ENCODE assay signal across 8 cellular contexts in genomic region chr17:40100419-40100668, GRCh38. TPM values are rescaled to one million over a fixed set of nuclear protein-coding genes. Genes with fewer than 3 reads are reported as not detected.
DNase-seq lines count a peak whose midpoint lies in the region; ATAC-seq and TF ChIP-seq lines count a peak whose summit lies in the region.

TSS of gene NR1D1 (minus strand) at chr17:40100589. CDS start at chr17:40100094, 495 bp downstream.

- H4K20me1 ChIP-seq in GM23338 (replicated peaks; ENCODE audit: insufficient read depth) = no peaks in the 10 kb centered on the region

- DNase-seq in GM23338 (ENCODE audit: low spot score) (no peak), left ventricle myocardium superior (no peak), DMS79 (lab: John Stamatoyannopoulos, UW) (no peak), NCI-H774 (lab: John Stamatoyannopoulos, UW) (no peak), NCI-H2171 treated with DMSO at 0.1 percent for 48 hours (lab: John Stamatoyannopoulos, UW) (no peak), activated gamma-delta T cell treated with Interleukin-2 at 50 U/mL for 16 hours (no peak)
- DNase-seq in activated T-helper 1 cell treated with anti-CD3 and anti-CD28 coated beads, Interleukin-12 subunit alpha, Interleukin-12 subunit beta, Interleukin-2, Interleukin-4 antibody, amounts not matched to agents 30 ng/mL and 10 ng/mL and 1 ng/mL, durations not matched to agents 14 hours and 24 hours and 36 hours (ENCODE audit: low spot score) = no peak

- intact Hi-C loops in activated T-helper 1 cell treated with anti-CD3 and anti-CD28 coated beads, Interleukin-12 subunit alpha, Interleukin-12 subunit beta, Interleukin-2, Interleukin-4 antibody, amounts not matched to agents 30 ng/mL and 10 ng/mL and 1 ng/mL, durations not matched to agents 14 hours and 24 hours and 36 hours (cut with micrococcal nuclease) = loop anchor here (1.0 to 2.0 kb wide), 3 partner anchors 11 to 186 kb away; partner anchors contain the start of genes CDC6 and MED24
- intact Hi-C loops in left ventricle myocardium superior (cut with micrococcal nuclease) = no loop called here

- peaks cover 11% of the 10 kb centered on the region; the same call in 2 of the 3 replicates for H3K9me3 Mint-ChIP-seq in GM23338
- no peaks in the 10 kb centered on the region for H3K9me3 Mint-ChIP-seq in activated T-helper 1 cell treated with anti-CD3 and anti-CD28 coated beads, Interleukin-12 subunit alpha, Interleukin-12 subunit beta, Interleukin-2, Interleukin-4 antibody, amounts not matched to agents 30 ng/mL and 10 ng/mL and 1 ng/mL, durations not matched to agents 14 hours and 24 hours and 36 hours

- H3K27ac ChIP-seq in GM23338 (ENCODE audit: low read depth) (no peak within 1 kb of the TSS), skeletal muscle tissue (ENCODE audit: low read depth, low read length) (peak within 1 kb of the TSS; percentile 99)

- peaks cover 17% of the 10 kb centered on the region; the same call in 1 of the 2 replicates for H3F3A ChIP-seq in GM23338 (replicated peaks; ENCODE audit: low read depth)

- peaks cover 50% of the 10 kb centered on the region for H3K4me1 ChIP-seq in GM23338 (ENCODE audit: insufficient read depth)
- H3K4me1 ChIP-seq in skeletal muscle tissue (ENCODE audit: control insufficient read depth in 3 of 3, insufficient read depth in 3 of 3, low read length in 3 of 3) = peaks cover 75 to 88% (median 79%) of the 10 kb centered on the region in 3 donors

- no peaks in the 10 kb centered on the region for H3K79me2 ChIP-seq in GM23338 (replicated peaks; ENCODE audit: insufficient read depth)

- peak within 1 kb of the TSS; percentile 98 for H3K4me2 ChIP-seq in GM23338

- peaks cover 32% of the 10 kb centered on the region for H3K36me3 Mint-ChIP-seq in GM23338 (ENCODE audit: low read depth)
- H3K36me3 Mint-ChIP-seq in activated T-helper 1 cell treated with anti-CD3 and anti-CD28 coated beads, Interleukin-12 subunit alpha, Interleukin-12 subunit beta, Interleukin-2, Interleukin-4 antibody, amounts not matched to agents 30 ng/mL and 10 ng/mL and 1 ng/mL, durations not matched to agents 14 hours and 24 hours and 36 hours (ENCODE audit: low read depth) = peaks cover 21% of the 10 kb centered on the region

- peak within 1 kb of the TSS; percentile 88 for H3K27ac Mint-ChIP-seq in GM23338
- peak within 1 kb of the TSS; percentile 85 for H3K27ac Mint-ChIP-seq in activated T-helper 1 cell treated with anti-CD3 and anti-CD28 coated beads, Interleukin-12 subunit alpha, Interleukin-12 subunit beta, Interleukin-2, Interleukin-4 antibody, amounts not matched to agents 30 ng/mL and 10 ng/mL and 1 ng/mL, durations not matched to agents 14 hours and 24 hours and 36 hours

- H3K27me3 ChIP-seq in GM23338 (ENCODE audit: insufficient read depth) (peaks cover 19% of the 10 kb centered on the region), skeletal muscle tissue (ENCODE audit: control insufficient read depth in 3 of 3, insufficient read depth in 3 of 3, low read length in 3 of 3) (no peaks in the 10 kb centered on the region)

- H3K4me3 Mint-ChIP-seq in GM23338 = peak within 1 kb of the TSS; percentile 82
- H3K4me3 Mint-ChIP-seq in activated T-helper 1 cell treated with anti-CD3 and anti-CD28 coated beads, Interleukin-12 subunit alpha, Interleukin-12 subunit beta, Interleukin-2, Interleukin-4 antibody, amounts not matched to agents 30 ng/mL and 10 ng/mL and 1 ng/mL, durations not matched to agents 14 hours and 24 hours and 36 hours = peak within 1 kb of the TSS; percentile 92

- ATAC-seq in GM23338 (no peak), left ventricle myocardium superior (no peak)

- TF ChIP-seq CTCF in GM23338 (conservative IDR thresholded peaks at IDR 0.05; ENCODE audit: low read depth in 2 of 2) = no peak

- H3K9me3 ChIP-seq in skeletal muscle tissue (ENCODE audit: control insufficient read depth in 3 of 3, low read length in 3 of 3) = no peaks in the 10 kb centered on the region

- peaks cover 16% of the 10 kb centered on the region for H3K9me2 ChIP-seq in GM23338 (ENCODE audit: insufficient read depth)

- H3K4me3 ChIP-seq in GM23338 (peak within 1 kb of the TSS; percentile 75), skeletal muscle tissue (ENCODE audit: low read length in 3 of 3) (peak within 1 kb of the TSS; percentile 96 to 100 (median 100))

- peak within 1 kb of the TSS; percentile 93 for H2AFZ ChIP-seq in GM23338

- peak within 1 kb of the TSS; percentile 99 to 100 (median 100) for H3K9ac ChIP-seq in skeletal muscle tissue (ENCODE audit: low read depth in 1 of 3, low read length in 3 of 3)

- H3K36me3 ChIP-seq in GM23338 (ENCODE audit: insufficient read depth) (no peaks in the 10 kb centered on the region), skeletal muscle tissue (ENCODE audit: control insufficient read depth in 3 of 3, insufficient read depth in 3 of 3, low read length in 3 of 3) (peaks cover 23 to 43% (median 24%) of the 10 kb centered on the region in 3 donors)

- peaks cover 66% of the 10 kb centered on the region for H3K4me1 Mint-ChIP-seq in GM23338
- peaks cover 85% of the 10 kb centered on the region for H3K4me1 Mint-ChIP-seq in activated T-helper 1 cell treated with anti-CD3 and anti-CD28 coated beads, Interleukin-12 subunit alpha, Interleukin-12 subunit beta, Interleukin-2, Interleukin-4 antibody, amounts not matched to agents 30 ng/mL and 10 ng/mL and 1 ng/mL, durations not matched to agents 14 hours and 24 hours and 36 hours (ENCODE audit: low read depth)

- H3K27me3 Mint-ChIP-seq in GM23338 (ENCODE audit: insufficient read depth, low read depth, poor library complexity) = peaks cover 56% of the 10 kb centered on the region
- H3K27me3 Mint-ChIP-seq in activated T-helper 1 cell treated with anti-CD3 and anti-CD28 coated beads, Interleukin-12 subunit alpha, Interleukin-12 subunit beta, Interleukin-2, Interleukin-4 antibody, amounts not matched to agents 30 ng/mL and 10 ng/mL and 1 ng/mL, durations not matched to agents 14 hours and 24 hours and 36 hours (ENCODE audit: insufficient read depth) = peaks cover 13% of the 10 kb centered on the region

TF ChIP-seq in GM23338, 12 proteins besides CTCF, POLR2A, EP300 and RAD21 (continues in another document):
- TF ChIP-seq, protein P1, sequence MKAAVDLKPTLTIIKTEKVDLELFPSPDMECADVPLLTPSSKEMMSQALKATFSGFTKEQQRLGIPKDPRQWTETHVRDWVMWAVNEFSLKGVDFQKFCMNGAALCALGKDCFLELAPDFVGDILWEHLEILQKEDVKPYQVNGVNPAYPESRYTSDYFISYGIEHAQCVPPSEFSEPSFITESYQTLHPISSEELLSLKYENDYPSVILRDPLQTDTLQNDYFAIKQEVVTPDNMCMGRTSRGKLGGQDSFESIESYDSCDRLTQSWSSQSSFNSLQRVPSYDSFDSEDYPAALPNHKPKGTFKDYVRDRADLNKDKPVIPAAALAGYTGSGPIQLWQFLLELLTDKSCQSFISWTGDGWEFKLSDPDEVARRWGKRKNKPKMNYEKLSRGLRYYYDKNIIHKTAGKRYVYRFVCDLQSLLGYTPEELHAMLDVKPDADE (IDR thresholded peaks at IDR 0.05) = no peak
- no peak for TF ChIP-seq NANOG (IDR thresholded peaks at IDR 0.05; ENCODE audit: borderline replicate concordance)

RNA-seq across cellular contexts. Expression of gene NR1D1, which starts in this region (rescaled TPM):
- total RNA-seq in GM23338 (2014; rRNA removed; shearing (Covaris generic)) = 3.6 and 4.2 TPM in 2 replicates
- polyA plus RNA-seq in GM23338 (2016; fragmentation: Nextera tagmentation; extraction: Ambion mirVana) = 3.1 and 3.3 TPM in 2 replicates
- 8.7 and 9.6 TPM in 2 replicates for total RNA-seq in activated T-helper 1 cell treated with anti-CD3 and anti-CD28 coated beads, Interleukin-12 subunit alpha, Interleukin-12 subunit beta, Interleukin-2, Interleukin-4 antibody, amounts not matched to agents 30 ng/mL and 10 ng/mL and 1 ng/mL, durations not matched to agents 14 hours and 24 hours and 36 hours
- total RNA-seq in left ventricle myocardium superior = 21.5 TPM
- 1.0 TPM for total RNA-seq in skeletal muscle tissue
